ENCODE assay signal across 8 cellular contexts in genomic region chr9:125746017-125746773, GRCh38. TPM values are rescaled to one million over a fixed set of nuclear protein-coding genes. Genes with fewer than 3 reads are reported as not detected.
DNase-seq lines count a peak whose midpoint lies in the region; ATAC-seq and TF ChIP-seq lines count a peak whose summit lies in the region.

No MANE protein-coding gene starts in this region.

- DNase-seq in DMS53 treated with DMSO at 0.1 percent for 48 hours (lab: John Stamatoyannopoulos, UW; ENCODE audit: unreplicated experiment) (peak; percentile 96), KG1 (lab: John Stamatoyannopoulos, UW) (peak; percentile 94), esophagus squamous epithelium (lab: John Stamatoyannopoulos, UW) (peak; percentile 54), myocyte (ENCODE audit: low read depth) (peak; percentile 97)
- peak; percentile 95 to 97 for DNase-seq in activated T-cell treated with anti-CD3 and anti-CD28 coated beads, Interleukin-2, amount 50 U/mL, for 72 hours
- DNase-seq in stimulated activated CD8-positive, alpha-beta memory T cell treated with anti-CD3 and anti-CD28 coated beads, Interleukin-7, amount 100 ng/mL, for 4 hours (ENCODE audit: low read depth in 2 of 2) = peak; percentile 86 to 91

- TF ChIP-seq POLR2A in esophagus squamous epithelium (IDR thresholded peaks at IDR 0.05) = peak in 2 of 4 donors; percentile 47 to 63

- TF ChIP-seq CTCF in esophagus squamous epithelium (IDR thresholded peaks at IDR 0.05) = no peak

- H3K4me1 ChIP-seq in esophagus squamous epithelium = peaks cover 14 to 50% (median 24%) of the 10 kb centered on the region in 3 donors

- H3K27me3 ChIP-seq in esophagus squamous epithelium = no peaks in the 10 kb centered on the region

- H3K9me3 ChIP-seq in esophagus squamous epithelium = no peaks in the 10 kb centered on the region

- WGBS in esophagus squamous epithelium, 2 donors = 0 to 3% methylated on average over 10 to 21 of the region's 79 CpGs

- no peaks in the 10 kb centered on the region for H3K27me3 Mint-ChIP-seq in activated T-cell treated with anti-CD3 and anti-CD28 coated beads, Interleukin-2, amount 50 U/mL, for 72 hours (ENCODE audit: low read depth)

- H3K36me3 ChIP-seq in esophagus squamous epithelium = no peaks in the 10 kb centered on the region

- peak overlapping the region; percentile 97 to 98 for H3K4me3 Mint-ChIP-seq in activated T-cell treated with anti-CD3 and anti-CD28 coated beads, Interleukin-2, amount 50 U/mL, for 72 hours

- peaks cover 3 to 7% of the 10 kb centered on the region in 2 donors for H3K36me3 Mint-ChIP-seq in activated T-cell treated with anti-CD3 and anti-CD28 coated beads, Interleukin-2, amount 50 U/mL, for 72 hours (ENCODE audit: insufficient read depth in 2 of 2)

- peak overlapping the region; percentile 41 to 84 (median 64) for H3K4me3 ChIP-seq in esophagus squamous epithelium

- peak overlapping the region; percentile 86 to 96 (median 92) for H3K27ac ChIP-seq in esophagus squamous epithelium

- peak; percentile 68 for ATAC-seq in GM21723 (IDR thresholded peaks at IDR 0.05; ENCODE audit: unreplicated experiment)
- peak; percentile 85 to 88 for ATAC-seq in activated T-cell treated with anti-CD3 and anti-CD28 coated beads, Interleukin-2, amount 50 U/mL, for 72 hours (replicated peaks in 1 of 2)

- no peaks in the 10 kb centered on the region for H3K9me3 Mint-ChIP-seq in activated T-cell treated with anti-CD3 and anti-CD28 coated beads, Interleukin-2, amount 50 U/mL, for 72 hours

- intact Hi-C loops in esophagus squamous epithelium (cut with DNase I) = no loop called here

- peaks cover 38% of the 10 kb centered on the region for H3K4me1 Mint-ChIP-seq in activated T-cell treated with anti-CD3 and anti-CD28 coated beads, Interleukin-2, amount 50 U/mL, for 72 hours (ENCODE audit: low read depth)

- peak overlapping the region; percentile 90 for H3K27ac Mint-ChIP-seq in activated T-cell treated with anti-CD3 and anti-CD28 coated beads, Interleukin-2, amount 50 U/mL, for 72 hours

TF ChIP-seq in PFSK-1, 5 proteins besides CTCF, POLR2A, EP300 and RAD21:
- TF ChIP-seq FOXP2 (optimal IDR thresholded peaks at IDR 0.05; ENCODE audit: borderline replicate concordance, extremely low read depth, extremely low read length, insufficient read depth) (peak; percentile 9), REST (IDR thresholded peaks at IDR 0.05; ENCODE audit: insufficient read depth in 1 of 2, low read depth in 2 of 2, low read length in 2 of 2) (peak; percentile 65 to 75; a peak in 3 of 4 replicates), POLR2AphosphoS5 (IDR thresholded peaks at IDR 0.05; ENCODE audit: low read depth, low read length) (peak; percentile 54; the same call in 1 of the 2 replicates), SIN3A (IDR thresholded peaks at IDR 0.05; ENCODE audit: borderline replicate concordance, insufficient read depth, low read length) (no peak), TAF1 (IDR thresholded peaks at IDR 0.05; ENCODE audit: borderline replicate concordance, insufficient read depth, low read length) (peak; percentile 68; the same call in 1 of the 2 replicates)

RNA-seq across cellular contexts. Expression of gene PBX3, which starts 1.0 kb away (rescaled TPM):
- 73.2 TPM for polyA plus RNA-seq in PFSK-1 (2012; ENCODE audit: insufficient read length, low read depth)
- 10 to 100 TPM; 19.7 to 20.6 TPM for total RNA-seq in activated T-cell treated with anti-CD3 and anti-CD28 coated beads, Interleukin-2, amount 50 U/mL, for 72 hours
- total RNA-seq in esophagus squamous epithelium = 10 to 100 TPM; 10.2 to 27.1 (median 12.7) TPM
- 13.1 and 25.0 TPM in 2 replicates for total RNA-seq in myocyte
- polyA plus RNA-seq in myocyte (2012) = 15.0 TPM

RNA-seq across cellular contexts. Expression of gene MAPKAP1, which starts 39.2 kb away (rescaled TPM):
- 66.8 TPM for polyA plus RNA-seq in PFSK-1 (2012; ENCODE audit: insufficient read length, low read depth)
- total RNA-seq in activated T-cell treated with anti-CD3 and anti-CD28 coated beads, Interleukin-2, amount 50 U/mL, for 72 hours = 10 to 100 TPM; 42.1 to 42.8 TPM
- total RNA-seq in esophagus squamous epithelium (10 to 100 TPM; 59.0 to 87.0 (median 70.9) TPM), myocyte (109 and 116 TPM in 2 replicates)
- polyA plus RNA-seq in myocyte (2012) = 98.3 TPM

Comparison
In these comparisons a context has a peak if more than half of its experiments do, and no peak if none do; other contexts are left out.
1. Peak in every context shown above with its lines: DNase-seq, ATAC-seq, H3K4me3 ChIP-seq and H3K27ac ChIP-seq.